ENCODE assay signal across 1 cellular context in the genomic region with DNA sequence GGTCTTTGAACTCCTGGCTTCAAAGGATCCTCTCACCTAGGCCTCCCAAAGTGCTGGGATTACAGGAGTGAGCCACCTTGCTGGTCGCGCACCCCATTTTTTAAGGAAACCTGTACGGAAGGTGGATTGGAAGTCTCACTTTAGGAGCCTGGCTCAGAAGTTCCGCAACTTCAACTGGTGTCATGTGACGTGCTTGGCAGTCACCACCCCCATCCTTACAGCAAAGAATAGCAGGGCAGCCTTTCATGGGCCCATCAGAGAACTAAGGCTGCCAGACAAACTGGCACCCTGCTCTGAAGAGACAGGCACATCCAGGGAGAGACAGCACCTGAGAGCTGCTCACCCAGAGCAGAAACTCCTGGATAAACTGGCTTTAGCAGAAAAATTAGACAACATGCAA.
TF ChIP-seq lines count a peak whose summit lies in the region.

No MANE protein-coding gene starts in this region.

TF ChIP-seq in WTC11, 78 proteins besides CTCF, POLR2A, EP300 and RAD21 (continued from another document):
- TF ChIP-seq, protein P1, sequence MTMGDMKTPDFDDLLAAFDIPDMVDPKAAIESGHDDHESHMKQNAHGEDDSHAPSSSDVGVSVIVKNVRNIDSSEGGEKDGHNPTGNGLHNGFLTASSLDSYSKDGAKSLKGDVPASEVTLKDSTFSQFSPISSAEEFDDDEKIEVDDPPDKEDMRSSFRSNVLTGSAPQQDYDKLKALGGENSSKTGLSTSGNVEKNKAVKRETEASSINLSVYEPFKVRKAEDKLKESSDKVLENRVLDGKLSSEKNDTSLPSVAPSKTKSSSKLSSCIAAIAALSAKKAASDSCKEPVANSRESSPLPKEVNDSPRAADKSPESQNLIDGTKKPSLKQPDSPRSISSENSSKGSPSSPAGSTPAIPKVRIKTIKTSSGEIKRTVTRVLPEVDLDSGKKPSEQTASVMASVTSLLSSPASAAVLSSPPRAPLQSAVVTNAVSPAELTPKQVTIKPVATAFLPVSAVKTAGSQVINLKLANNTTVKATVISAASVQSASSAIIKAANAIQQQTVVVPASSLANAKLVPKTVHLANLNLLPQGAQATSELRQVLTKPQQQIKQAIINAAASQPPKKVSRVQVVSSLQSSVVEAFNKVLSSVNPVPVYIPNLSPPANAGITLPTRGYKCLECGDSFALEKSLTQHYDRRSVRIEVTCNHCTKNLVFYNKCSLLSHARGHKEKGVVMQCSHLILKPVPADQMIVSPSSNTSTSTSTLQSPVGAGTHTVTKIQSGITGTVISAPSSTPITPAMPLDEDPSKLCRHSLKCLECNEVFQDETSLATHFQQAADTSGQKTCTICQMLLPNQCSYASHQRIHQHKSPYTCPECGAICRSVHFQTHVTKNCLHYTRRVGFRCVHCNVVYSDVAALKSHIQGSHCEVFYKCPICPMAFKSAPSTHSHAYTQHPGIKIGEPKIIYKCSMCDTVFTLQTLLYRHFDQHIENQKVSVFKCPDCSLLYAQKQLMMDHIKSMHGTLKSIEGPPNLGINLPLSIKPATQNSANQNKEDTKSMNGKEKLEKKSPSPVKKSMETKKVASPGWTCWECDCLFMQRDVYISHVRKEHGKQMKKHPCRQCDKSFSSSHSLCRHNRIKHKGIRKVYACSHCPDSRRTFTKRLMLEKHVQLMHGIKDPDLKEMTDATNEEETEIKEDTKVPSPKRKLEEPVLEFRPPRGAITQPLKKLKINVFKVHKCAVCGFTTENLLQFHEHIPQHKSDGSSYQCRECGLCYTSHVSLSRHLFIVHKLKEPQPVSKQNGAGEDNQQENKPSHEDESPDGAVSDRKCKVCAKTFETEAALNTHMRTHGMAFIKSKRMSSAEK (CRISPR knock-in tag; IDR thresholded peaks at IDR 0.05; ENCODE audit: borderline replicate concordance), result no peak
- TF ChIP-seq SMAD3 (CRISPR knock-in tag; IDR thresholded peaks at IDR 0.05; ENCODE audit: borderline replicate concordance), result no peak
- TF ChIP-seq, protein P2, sequence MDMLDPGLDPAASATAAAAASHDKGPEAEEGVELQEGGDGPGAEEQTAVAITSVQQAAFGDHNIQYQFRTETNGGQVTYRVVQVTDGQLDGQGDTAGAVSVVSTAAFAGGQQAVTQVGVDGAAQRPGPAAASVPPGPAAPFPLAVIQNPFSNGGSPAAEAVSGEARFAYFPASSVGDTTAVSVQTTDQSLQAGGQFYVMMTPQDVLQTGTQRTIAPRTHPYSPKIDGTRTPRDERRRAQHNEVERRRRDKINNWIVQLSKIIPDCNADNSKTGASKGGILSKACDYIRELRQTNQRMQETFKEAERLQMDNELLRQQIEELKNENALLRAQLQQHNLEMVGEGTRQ (CRISPR knock-in tag; IDR thresholded peaks at IDR 0.05), result peak; percentile 68
- TF ChIP-seq, protein P3, sequence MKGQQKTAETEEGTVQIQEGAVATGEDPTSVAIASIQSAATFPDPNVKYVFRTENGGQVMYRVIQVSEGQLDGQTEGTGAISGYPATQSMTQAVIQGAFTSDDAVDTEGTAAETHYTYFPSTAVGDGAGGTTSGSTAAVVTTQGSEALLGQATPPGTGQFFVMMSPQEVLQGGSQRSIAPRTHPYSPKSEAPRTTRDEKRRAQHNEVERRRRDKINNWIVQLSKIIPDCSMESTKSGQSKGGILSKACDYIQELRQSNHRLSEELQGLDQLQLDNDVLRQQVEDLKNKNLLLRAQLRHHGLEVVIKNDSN (CRISPR knock-in tag; IDR thresholded peaks at IDR 0.05), result peak; percentile 63; the same call in 1 of the 2 replicates
- no peak for TF ChIP-seq GRHL2 (CRISPR knock-in tag; IDR thresholded peaks at IDR 0.05; ENCODE audit: insufficient replicate concordance, severe bottlenecking)
- TF ChIP-seq, protein P4, sequence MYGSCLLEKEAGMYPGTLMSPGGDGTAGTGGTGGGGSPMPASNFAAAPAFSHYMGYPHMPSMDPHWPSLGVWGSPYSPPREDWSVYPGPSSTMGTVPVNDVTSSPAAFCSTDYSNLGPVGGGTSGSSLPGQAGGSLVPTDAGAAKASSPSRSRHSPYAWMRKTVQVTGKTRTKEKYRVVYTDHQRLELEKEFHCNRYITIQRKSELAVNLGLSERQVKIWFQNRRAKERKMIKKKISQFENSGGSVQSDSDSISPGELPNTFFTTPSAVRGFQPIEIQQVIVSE (CRISPR knock-in tag; IDR thresholded peaks at IDR 0.05; ENCODE audit: borderline replicate concordance), result no peak
- TF ChIP-seq ZBTB21 (CRISPR knock-in tag; IDR thresholded peaks at IDR 0.05; ENCODE audit: borderline replicate concordance), result no peak
- no peak for TF ChIP-seq JAZF1 (CRISPR knock-in tag; IDR thresholded peaks at IDR 0.05)
- TF ChIP-seq, protein P5, sequence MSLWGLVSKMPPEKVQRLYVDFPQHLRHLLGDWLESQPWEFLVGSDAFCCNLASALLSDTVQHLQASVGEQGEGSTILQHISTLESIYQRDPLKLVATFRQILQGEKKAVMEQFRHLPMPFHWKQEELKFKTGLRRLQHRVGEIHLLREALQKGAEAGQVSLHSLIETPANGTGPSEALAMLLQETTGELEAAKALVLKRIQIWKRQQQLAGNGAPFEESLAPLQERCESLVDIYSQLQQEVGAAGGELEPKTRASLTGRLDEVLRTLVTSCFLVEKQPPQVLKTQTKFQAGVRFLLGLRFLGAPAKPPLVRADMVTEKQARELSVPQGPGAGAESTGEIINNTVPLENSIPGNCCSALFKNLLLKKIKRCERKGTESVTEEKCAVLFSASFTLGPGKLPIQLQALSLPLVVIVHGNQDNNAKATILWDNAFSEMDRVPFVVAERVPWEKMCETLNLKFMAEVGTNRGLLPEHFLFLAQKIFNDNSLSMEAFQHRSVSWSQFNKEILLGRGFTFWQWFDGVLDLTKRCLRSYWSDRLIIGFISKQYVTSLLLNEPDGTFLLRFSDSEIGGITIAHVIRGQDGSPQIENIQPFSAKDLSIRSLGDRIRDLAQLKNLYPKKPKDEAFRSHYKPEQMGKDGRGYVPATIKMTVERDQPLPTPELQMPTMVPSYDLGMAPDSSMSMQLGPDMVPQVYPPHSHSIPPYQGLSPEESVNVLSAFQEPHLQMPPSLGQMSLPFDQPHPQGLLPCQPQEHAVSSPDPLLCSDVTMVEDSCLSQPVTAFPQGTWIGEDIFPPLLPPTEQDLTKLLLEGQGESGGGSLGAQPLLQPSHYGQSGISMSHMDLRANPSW (CRISPR knock-in tag; conservative IDR thresholded peaks at IDR 0.05; ENCODE audit: low read depth), result no peak
- no peak for TF ChIP-seq ESRRA (CRISPR knock-in tag; IDR thresholded peaks at IDR 0.05; ENCODE audit: borderline replicate concordance)
